Comparison of ENCODE assay signal across 34 cellular contexts in genomic region chr1:224343679-224344078, GRCh38. TPM values are rescaled to one million over a fixed set of nuclear protein-coding genes. Genes with fewer than 3 reads are reported as not detected.
DNase-seq lines count a peak whose midpoint lies in the region; ATAC-seq, FAIRE-seq and TF ChIP-seq lines count a peak whose summit lies in the region.
"Had no signal": no experiment of that assay in that cellular context is flagged by ENCODE, and none has a peak within 500 bp of the region (broad histone marks: within the 10 kb centered on the region; RNA-seq: fewer than 3 reads in every experiment).

No MANE protein-coding gene starts in this region.

- no peak overlapping the region for H2BK5ac ChIP-seq in H1 (ENCODE audit: low read depth, low read length)

- TF ChIP-seq RAD21 in H1 (IDR thresholded peaks at IDR 0.05 in 1 of 2, conservative IDR thresholded peaks at IDR 0.05 in 1 of 2; ENCODE audit: low read depth in 2 of 2, low read length in 2 of 2), result no peak

- 0 out of 8 replicates have a peak, but pooled peaks cover 0 to 2% (median 0%) of the 10 kb centered on the region in 4 experiments for H3K36me3 ChIP-seq in H1 (ENCODE audit: control insufficient read depth in 2 of 4, insufficient read depth in 4 of 4, low read length in 3 of 4)
- H3K36me3 ChIP-seq: left ventricle myocardium inferior, ovary, uterus had no signal

- WGBS in H1 (ENCODE audit: extremely low coverage in 1 of 2, insufficient coverage in 1 of 2, insufficient read length in 1 of 2, insufficient replicate concordance in 2 of 2, low coverage in 1 of 2, low lambda C conversion rate in 2 of 2, missing lambda C conversion rate in 1 of 2), 2 experiments, result 58% methylated on average over 3 of the region's 3 CpGs; no CpG with 5 or more reads in 1 of the 2 experiments

- H2BK15ac ChIP-seq in H1 (ENCODE audit: low read length), result no peak overlapping the region

- H2BK20ac ChIP-seq in H1 (ENCODE audit: low read length), result no peak overlapping the region

- DNase-seq in DMS53 (lab: John Stamatoyannopoulos, UW), result peak; percentile 30
- DNase-seq in DMS53 treated with DMSO at 0.1 percent for 48 hours (lab: John Stamatoyannopoulos, UW; ENCODE audit: unreplicated experiment), result no peak
- peak; percentile 14 for DNase-seq in ELF-1 (ENCODE audit: low read depth, low spot score)
- DNase-seq in OCI-M1 (lab: John Stamatoyannopoulos, UW), result peak; percentile 50
- no peak for DNase-seq in H1 (ENCODE audit: low read depth in 1 of 2, low spot score in 2 of 2)
- no peak for DNase-seq in GM10266 (ENCODE audit: extremely low spot score)
- no peak for DNase-seq in HTR-8/SVneo (ENCODE audit: insufficient read length, low spot score)
- no peak for DNase-seq in natural killer cell
- DNase-seq: 8988T; activated CD4-positive, alpha-beta T cell treated with anti-CD3 and anti-CD28 coated beads, Interleukin-2, amount 50 U/mL, for 4 hours; activated CD4-positive, CD25-positive, alpha-beta regulatory T cell; activated CD8-positive, alpha-beta memory T cell treated with anti-CD3 and anti-CD28 coated beads, Interleukin-2, amount 50 U/mL, for 4 hours; AML-193; CD8-positive, alpha-beta memory T cell; DMS79 treated with DMSO at 0.1 percent for 48 hours; effector CD4-positive, alpha-beta T cell; left ventricle myocardium inferior; NCI-H1105; NCI-H2029 treated with DMSO at 0.1 percent for 48 hours; NCI-H446 treated with DMSO at 0.1 percent for 48 hours; ovary; PC-3; stimulated activated naive CD8-positive, alpha-beta T cell treated with anti-CD3 and anti-CD28 coated beads, Interleukin-15, amount 100 ng/mL, for 72 hours; uterus had no signal

- H3K4me3 ChIP-seq in H1 (ENCODE audit: extremely low read depth in 1 of 4, insufficient read depth in 2 of 4, low read depth in 3 of 4, low read length in 4 of 4), result no peak overlapping the region
- H3K4me3 ChIP-seq: left ventricle myocardium inferior, ovary, skin epidermis, uterus had no signal

- H3K36me3 Mint-ChIP-seq in natural killer cell, result peaks cover 11% of the 10 kb centered on the region
- H3K36me3 Mint-ChIP-seq: activated naive CD4-positive, alpha-beta T cell treated with anti-CD3 and anti-CD28 coated beads, Interleukin-2, amount 50 U/mL, for 24 hours had no signal

- no peak overlapping the region for H3K4me3 Mint-ChIP-seq in natural killer cell
- H3K4me3 Mint-ChIP-seq: activated naive CD4-positive, alpha-beta T cell treated with anti-CD3 and anti-CD28 coated beads, Interleukin-2, amount 50 U/mL, for 24 hours; activated T-helper 1 cell treated with anti-CD3 and anti-CD28 coated beads, Interleukin-12 subunit alpha, Interleukin-12 subunit beta, Interleukin-2, Interleukin-4 antibody, amounts not matched to agents 30 ng/mL and 10 ng/mL and 1 ng/mL, durations not matched to agents 14 hours and 24 hours and 36 hours; nephron; stimulated activated naive CD8-positive, alpha-beta T cell treated with anti-CD3 and anti-CD28 coated beads, Interleukin-15, amount 100 ng/mL, for 72 hours; T-helper 2 cell treated with Interferon-gamma antibody and Interleukin-4, amounts not matched to agents 5 μg/mL and 100 μg/mL, for 36 hours had no signal

- no peak overlapping the region for H3K14ac ChIP-seq in H1 (ENCODE audit: insufficient read length)

- no peak for ATAC-seq in natural killer cell
- ATAC-seq: PC-3; Right ventricle myocardium inferior; stimulated activated naive CD8-positive, alpha-beta T cell treated with anti-CD3 and anti-CD28 coated beads, Interleukin-15, amount 100 ng/mL, for 72 hours had no signal

- H3K4me1 Mint-ChIP-seq in natural killer cell, result peaks cover 0 to 5% of the 10 kb centered on the region in 2 donors
- H3K4me1 Mint-ChIP-seq: nephron had no signal

- FAIRE-seq in H1 (lab: Jason Lieb, UNC) (no peak), HTR-8/SVneo (lab: Jason Lieb, UNC) (no peak)
- FAIRE-seq: colon, islet of Langerhans had no signal

- no peak overlapping the region for H2BK12ac ChIP-seq in H1 (ENCODE audit: low read depth, low read length)

- intact Hi-C loops in natural killer cell (cut with micrococcal nuclease), result no loop called here

- no peaks in the 10 kb centered on the region for H3K27me3 ChIP-seq in H1 (replicated peaks in 1 of 4; ENCODE audit: control insufficient read depth in 3 of 4, extremely low read depth in 1 of 4, insufficient read depth in 3 of 4, low read length in 3 of 4)
- H3K27me3 ChIP-seq: ovary, uterus had no signal

- TF ChIP-seq CTCF in H1 (IDR thresholded peaks at IDR 0.05; ENCODE audit: control extremely low read depth in 1 of 3, insufficient read depth in 1 of 3, low read depth in 1 of 3, low read length in 3 of 3) (no peak), GM10266 (IDR thresholded peaks at IDR 0.05; ENCODE audit: control insufficient read depth, insufficient read depth, low read depth, missing control alignments) (no peak), natural killer cell (IDR thresholded peaks at IDR 0.05) (no peak)

- no peak for TF ChIP-seq POLR2A in H1 (IDR thresholded peaks at IDR 0.05; ENCODE audit: control extremely low read depth in 1 of 2, low read depth in 2 of 2, low read length in 2 of 2)

- H4K20me1 ChIP-seq in H1 (replicated peaks in 1 of 2; ENCODE audit: control insufficient read depth in 1 of 2, insufficient read depth in 2 of 2, low read length in 2 of 2), result no peaks in the 10 kb centered on the region

- H4K8ac ChIP-seq in H1 (ENCODE audit: extremely low read depth, insufficient read depth, low read length), result no peak overlapping the region

- H4K91ac ChIP-seq in H1 (replicated peaks; ENCODE audit: insufficient read length, low read length), result no peak overlapping the region

- H3K27ac ChIP-seq in H1 (ENCODE audit: low read depth, low read length), result no peak overlapping the region
- H3K27ac ChIP-seq: epithelial cell of prostate, HL-60, left ventricle myocardium inferior, ovary, skin epidermis, uterus had no signal

- H3K4ac ChIP-seq in H1 (replicated peaks; ENCODE audit: insufficient read length, low read depth, low read length), result no peak overlapping the region

- peaks cover 0 to 10% of the 10 kb centered on the region in 2 donors for H3K27me3 Mint-ChIP-seq in natural killer cell (ENCODE audit: low read depth in 2 of 2)
- H3K27me3 Mint-ChIP-seq: activated naive CD4-positive, alpha-beta T cell treated with anti-CD3 and anti-CD28 coated beads, Interleukin-2, amount 50 U/mL, for 24 hours; CD8-positive, alpha-beta memory T cell had no signal

- no peak for TF ChIP-seq EP300 in H1 (IDR thresholded peaks at IDR 0.05; ENCODE audit: borderline replicate concordance in 1 of 2, low read depth in 2 of 2, low read length in 2 of 2)

- H3K18ac ChIP-seq in H1 (ENCODE audit: extremely low read depth, low read length), result no peak overlapping the region

- H3K4me1 ChIP-seq in H1 (replicated peaks in 1 of 4; ENCODE audit: control insufficient read depth in 3 of 4, insufficient read depth in 4 of 4, low read length in 3 of 4), result peaks cover 4 to 11% (median 7%) of the 10 kb centered on the region in 4 experiments; a peak in 6 of 7 replicates
- H3K4me1 ChIP-seq: uterus had no signal

- H3K4me2 ChIP-seq in H1 (ENCODE audit: insufficient read depth in 1 of 2, low read depth in 2 of 2, low read length in 2 of 2), result no peak overlapping the region

- CTCF ChIA-PET in H1 (lab: Charles Lee; ENCODE audit: partially characterized antibody), result no interaction called here

- H4K5ac ChIP-seq in H1 (ENCODE audit: insufficient read length, low read depth, low read length), result no peak overlapping the region

- peaks cover 5% of the 10 kb centered on the region for H3K23me2 ChIP-seq in H1 (ENCODE audit: low read depth, low read length)

- H3K9ac ChIP-seq in H1 (replicated peaks in 1 of 4; ENCODE audit: extremely low read depth in 1 of 4, low read depth in 3 of 4, low read length in 3 of 4), result no peak overlapping the region

- H2AFZ ChIP-seq in H1 (ENCODE audit: low read length), result no peak overlapping the region

- H3K79me1 ChIP-seq in H1 (ENCODE audit: low read depth, low read length), result no peaks in the 10 kb centered on the region

- peaks cover 15 to 24% of the 10 kb centered on the region in 2 experiments for H3K9me3 ChIP-seq in H1 (ENCODE audit: insufficient read depth in 2 of 2, low read depth in 1 of 2, low read length in 1 of 2)

- H3K56ac ChIP-seq in H1 (replicated peaks; ENCODE audit: insufficient read length, low read depth, low read length), result no peak overlapping the region

- H3K27ac Mint-ChIP-seq in natural killer cell, result no peak overlapping the region
- H3K27ac Mint-ChIP-seq: activated naive CD4-positive, alpha-beta T cell treated with anti-CD3 and anti-CD28 coated beads, Interleukin-2, amount 50 U/mL, for 24 hours; activated T-helper 1 cell treated with anti-CD3 and anti-CD28 coated beads, Interleukin-12 subunit alpha, Interleukin-12 subunit beta, Interleukin-2, Interleukin-4 antibody, amounts not matched to agents 30 ng/mL and 10 ng/mL and 1 ng/mL, durations not matched to agents 14 hours and 24 hours and 36 hours; nephron; stimulated activated naive CD8-positive, alpha-beta T cell treated with anti-CD3 and anti-CD28 coated beads, Interleukin-15, amount 100 ng/mL, for 72 hours; T-helper 2 cell treated with Interferon-gamma antibody and Interleukin-4, amounts not matched to agents 5 μg/mL and 100 μg/mL, for 36 hours had no signal

- POLR2A ChIA-PET in H1 (lab: Charles Lee; ENCODE audit: partially characterized antibody), result interaction anchor here (0.9 to 1.5 kb wide), 2 partner anchors 13 to 14 kb away, joined by 3 read pairs; partner anchors contain the start of genes CNIH4 and NVL

- H3K9me3 Mint-ChIP-seq in natural killer cell, result peaks cover 0 to 3% of the 10 kb centered on the region in 2 donors

- H2AK5ac ChIP-seq in H1 (ENCODE audit: low read depth, low read length), result no peak overlapping the region

- no peak overlapping the region for H3K23ac ChIP-seq in H1 (ENCODE audit: insufficient read length)

- no peaks in the 10 kb centered on the region for H3K79me2 ChIP-seq in H1 (ENCODE audit: control insufficient read depth in 1 of 2, insufficient read depth in 2 of 2, low read length in 2 of 2)

- no peak overlapping the region for H2BK120ac ChIP-seq in H1 (replicated peaks; ENCODE audit: low read depth, low read length)

RNA-seq across cellular contexts. Expression of gene CNIH4, which starts 13.0 kb away (rescaled TPM):
- 76.2 and 84.7 TPM in 2 replicates for total RNA-seq in H1 (2021; fragmentation: NEBNext Ultra II Directional; extraction: Animal tissue kit (Norgen Biotek cat#: 25700))
- polyA plus RNA-seq in H1 (2011; rRNA removed), result 78.4 and 151 TPM in 2 replicates
- 117 TPM for polyA plus RNA-seq in H1 (2011; cell fraction: cytosol; rRNA removed)
- 26.8 TPM for polyA plus RNA-seq in H1 (2011; cell fraction: nucleus; rRNA removed)
- 103 to 133 TPM (median 109 TPM) in 4 replicates for polyA plus RNA-seq in H1 (2012, experiment 1 of 2)
- polyA plus RNA-seq in H1 (2012, experiment 2 of 2), result 39.7 TPM
- polyA plus RNA-seq in H1 (2013, experiment 1 of 2), result 182 TPM
- polyA plus RNA-seq in H1 (2013, experiment 2 of 2), result 242 TPM
- 76.1 and 102 TPM in 2 replicates for polyA minus RNA-seq in H1 (2011; rRNA and poly(A)+ RNA removed)
- polyA minus RNA-seq in H1 (2011; cell fraction: cytosol; rRNA and poly(A)+ RNA removed), result 34.4 TPM
- 34.0 TPM for polyA minus RNA-seq in H1 (2011; cell fraction: nucleus; rRNA and poly(A)+ RNA removed)
- total RNA-seq in natural killer cell, result 10 to 100 TPM; 20.4 to 32.4 (median 27.3) TPM

RNA-seq across cellular contexts. Expression of gene NVL, which starts 13.7 kb away (rescaled TPM):
- total RNA-seq in H1 (2021; fragmentation: NEBNext Ultra II Directional; extraction: Animal tissue kit (Norgen Biotek cat#: 25700)), result 42.4 and 45.8 TPM in 2 replicates
- 15.1 and 22.7 TPM in 2 replicates for polyA plus RNA-seq in H1 (2011; rRNA removed)
- 37.8 TPM for polyA plus RNA-seq in H1 (2011; cell fraction: cytosol; rRNA removed)
- polyA plus RNA-seq in H1 (2011; cell fraction: nucleus; rRNA removed), result 25.6 TPM
- 26.5 to 39.1 TPM (median 33.3 TPM) in 4 replicates for polyA plus RNA-seq in H1 (2012, experiment 1 of 2)
- polyA plus RNA-seq in H1 (2012, experiment 2 of 2), result 6.5 TPM
- polyA plus RNA-seq in H1 (2013, experiment 1 of 2), result 35.5 TPM
- 33.0 TPM for polyA plus RNA-seq in H1 (2013, experiment 2 of 2)
- polyA minus RNA-seq in H1 (2011; rRNA and poly(A)+ RNA removed), result 28.4 and 31.4 TPM in 2 replicates
- 18.6 TPM for polyA minus RNA-seq in H1 (2011; cell fraction: cytosol; rRNA and poly(A)+ RNA removed)
- polyA minus RNA-seq in H1 (2011; cell fraction: nucleus; rRNA and poly(A)+ RNA removed), result 48.5 TPM
- total RNA-seq in natural killer cell, result 10 to 100 TPM; 28.1 to 39.5 (median 32.4) TPM

Comparison
In these comparisons a context has a peak if more than half of its experiments do, and no peak if none do; other contexts are left out.
1. DNase-seq: peak in DMS53 (single experiment), ELF-1 (single experiment) and OCI-M1 (single experiment); none in DMS53 treated with DMSO at 0.1 percent for 48 hours (single experiment), H1 (0 of 2), GM10266 (single experiment), HTR-8/SVneo (single experiment) and natural killer cell (single experiment).